8 cellular contexts compared by ENCODE assay signal in genomic region chr13:50124536-50125305, GRCh38.
DNase-seq lines count a peak whose midpoint lies in the region; ATAC-seq, FAIRE-seq and TF ChIP-seq lines count a peak whose summit lies in the region.

No MANE protein-coding gene starts in this region.

- TF ChIP-seq RAD21 in HepG2 (CRISPR knock-in tag; IDR thresholded peaks at IDR 0.05), result no peak

- CTCF ChIA-PET in HepG2 (lab: Yijun Ruan, JAX; ENCODE audit: low intra/inter-chr PET ratio, low total read pairs), result no interaction called here

- TF ChIP-seq POLR2A in HepG2 (IDR thresholded peaks at IDR 0.05; ENCODE audit: insufficient read depth in 1 of 2, low read depth in 2 of 2, low read length in 2 of 2), result no peak; a peak in 1 of 4 replicates

- DNase-seq in ELF-1 (ENCODE audit: low read depth, low spot score) (peak; percentile 70), GM23248 (peak; percentile 74), LHCN-M2 (ENCODE audit: low read depth) (peak; percentile 45), chondrocyte (ENCODE audit: low spot score) (peak; percentile 98), HepG2 (ENCODE audit: low spot score) (peak; percentile 33), COLO829 (ENCODE audit: low spot score) (no peak)
- peak; percentile 92 for DNase-seq in activated CD4-positive, alpha-beta T cell treated with anti-CD3 and anti-CD28 coated beads for 1 hour
- DNase-seq in stimulated activated CD4-positive, alpha-beta T cell treated with anti-CD3 and anti-CD28 coated beads, TNF-alpha, amount 100 ng/mL, for 1 hour (ENCODE audit: low read depth in 3 of 3, low spot score in 1 of 3), result peak in 2 of 3 donors; percentile 91 to 93

- no peaks in the 10 kb centered on the region for H3K9me2 ChIP-seq in GM23248 (ENCODE audit: insufficient read depth)

- H3K9ac ChIP-seq in GM23248 (peak overlapping the region; percentile 93), HepG2 (ENCODE audit: insufficient read depth, low read depth, low read length) (peak overlapping the region; percentile 96)

- no peaks in the 10 kb centered on the region for H3K27me3 ChIP-seq in GM23248 (replicated peaks; ENCODE audit: insufficient read depth)
- H3K27me3 ChIP-seq in HepG2 (ENCODE audit: control insufficient read depth in 1 of 2, insufficient read depth in 2 of 2, low read length in 2 of 2), result peaks cover 3 to 12% of the 10 kb centered on the region in 2 experiments; a peak in 2 of 5 replicates

- H3K79me2 ChIP-seq in GM23248 (ENCODE audit: insufficient read depth), result peaks cover 39% of the 10 kb centered on the region
- peaks cover 34% of the 10 kb centered on the region for H3K79me2 ChIP-seq in HepG2 (ENCODE audit: insufficient read depth, low read length)

- no peak for TF ChIP-seq EP300 in HepG2 (IDR thresholded peaks at IDR 0.05; ENCODE audit: low read depth in 2 of 2, low read length in 2 of 2)
- no peak for TF ChIP-seq EP300 in HepG2 (CRISPR knock-in tag; IDR thresholded peaks at IDR 0.05; ENCODE audit: borderline replicate concordance)

- 1 to 2% methylated on average over 54 to 60 of the region's 78 CpGs for WGBS in GM23248 (ENCODE audit: low coverage in 1 of 2, low lambda C conversion rate in 2 of 2, missing lambda C conversion rate in 2 of 2), 2 experiments
- WGBS in HepG2 (ENCODE audit: low lambda C conversion rate), result under 1% methylated on average over 27 of the region's 78 CpGs

- BruUV-seq in HepG2 (replicated peaks; lab: Mats Ljungman, UMichigan), result no TSS peak

- H3K4me2 ChIP-seq in GM23248 (ENCODE audit: unreplicated experiment), result peak overlapping the region; percentile 84
- H3K4me2 ChIP-seq in HepG2 (ENCODE audit: low read depth, low read length), result peak overlapping the region; percentile 71

- peak; percentile 65 for ATAC-seq in HepG2

- H3K9me3 ChIP-seq in GM23248 (ENCODE audit: low read depth) (no peaks in the 10 kb centered on the region), HepG2 (ENCODE audit: low read length) (no peaks in the 10 kb centered on the region)

- peak overlapping the region; percentile 91 for H3K27ac Mint-ChIP-seq in chondrocyte (ENCODE audit: unreplicated experiment)

- no peaks in the 10 kb centered on the region for H3K9me3 Mint-ChIP-seq in chondrocyte (ENCODE audit: low read depth)

- peak overlapping the region; percentile 71 for H3K4me3 Mint-ChIP-seq in chondrocyte (ENCODE audit: unreplicated experiment)

- peaks cover 15% of the 10 kb centered on the region for H3F3A ChIP-seq in GM23248 (ENCODE audit: insufficient read depth)

- H4K20me1 ChIP-seq in GM23248 (ENCODE audit: insufficient read depth) (no peaks in the 10 kb centered on the region; the same call in 1 of the 2 replicates), HepG2 (ENCODE audit: insufficient read depth, low read length) (no peaks in the 10 kb centered on the region)

- TF ChIP-seq CTCF in chondrocyte (IDR thresholded peaks at IDR 0.05) (no peak), HepG2 (CRISPR knock-in tag; IDR thresholded peaks at IDR 0.05) (no peak; the same call in 1 of the 2 replicates)

- H3K4me1 Mint-ChIP-seq in chondrocyte (ENCODE audit: low read depth), result peaks cover 45% of the 10 kb centered on the region

- peaks cover 2% of the 10 kb centered on the region for H3K36me3 Mint-ChIP-seq in chondrocyte (ENCODE audit: low read depth)

- in situ Hi-C loops in GM23248 (cut with MboI) (no loop called here), HepG2 (cut with HindIII; ENCODE audit: extremely low pct_ligation_motif_present, low pct_unique_long_range_greater_than_20kb) (no loop called here)

- H3K36me3 ChIP-seq in GM23248 (ENCODE audit: low read depth) (no peaks in the 10 kb centered on the region), HepG2 (replicated peaks in 1 of 2; ENCODE audit: control insufficient read depth in 1 of 2, insufficient read depth in 2 of 2, low read length in 2 of 2) (peaks cover 0 to 7% of the 10 kb centered on the region in 2 experiments; a peak in 2 of 5 replicates)

- H2AFZ ChIP-seq in GM23248, result peak overlapping the region; percentile 70
- H2AFZ ChIP-seq in HepG2 (ENCODE audit: low read length), result no peak overlapping the region

- H3K4me3 ChIP-seq in GM23248 (peak overlapping the region; percentile 94), HepG2 (replicated peaks in 1 of 3; ENCODE audit: insufficient read depth in 1 of 3, low read depth in 2 of 3, low read length in 3 of 3) (peak overlapping the region; percentile 67 to 95 (median 86))

- H3K27me3 Mint-ChIP-seq in chondrocyte (ENCODE audit: low read depth), result peaks cover 6% of the 10 kb centered on the region

- H3K27ac ChIP-seq in GM23248, result peak overlapping the region; percentile 93
- peak overlapping the region; percentile 98 for H3K27ac ChIP-seq in HepG2 (ENCODE audit: extremely low read length, insufficient read depth, low read length)

- POLR2A ChIA-PET in HepG2 (lab: Yijun Ruan, JAX), result interaction anchor here (0.6 to 5.7 kb wide), 20 partner anchors 10 to 940 kb away, joined by 3 to 74 read pairs (median 3); partner anchors contain the start of genes EBPL and TRIM13

- H3K4me1 ChIP-seq in GM23248 (ENCODE audit: insufficient read depth) (no peaks in the 10 kb centered on the region), HepG2 (ENCODE audit: insufficient read depth, low read length) (peaks cover 33% of the 10 kb centered on the region)

- intact Hi-C loops in HepG2 (cut with micrococcal nuclease; ENCODE audit: unreplicated experiment), result loop anchor here (1.0 to 10.0 kb wide), 4 partner anchors 42 to 188 kb away; partner anchors contain the start of gene SPRYD7

- no peak for FAIRE-seq in HepG2 (lab: Jason Lieb, UNC)

TF ChIP-seq in HepG2, 621 proteins besides CTCF, POLR2A, EP300 and RAD21 (continues in another document):
- TF ChIP-seq KLF16 (CRISPR knock-in tag; IDR thresholded peaks at IDR 0.05) (peak in 1 of 2 experiments; percentile 71; a peak in 2 of 4 replicates), FOXK2 (IDR thresholded peaks at IDR 0.05) (no peak), ZGPAT (CRISPR knock-in tag; IDR thresholded peaks at IDR 0.05) (peak; percentile 75), ZNF879 (CRISPR knock-in tag; IDR thresholded peaks at IDR 0.05) (peak; percentile 26; the same call in 1 of the 2 replicates), FLYWCH1 (CRISPR knock-in tag; IDR thresholded peaks at IDR 0.05) (0 out of 2 replicates have a peak, but pooled peaks have one; percentile 14), MXD1 (CRISPR knock-in tag; IDR thresholded peaks at IDR 0.05) (peak; percentile 70), ZNF768 (CRISPR knock-in tag; IDR thresholded peaks at IDR 0.05) (peak; percentile 7; the same call in 1 of the 2 replicates), ZNF121 (CRISPR knock-in tag; IDR thresholded peaks at IDR 0.05) (no peak; the same call in 1 of the 2 replicates), NCOA1 (CRISPR knock-in tag; IDR thresholded peaks at IDR 0.05) (peak; percentile 72; the same call in 1 of the 2 replicates), ATF7-NPFF (CRISPR knock-in tag; IDR thresholded peaks at IDR 0.05; ENCODE audit: low read depth) (peak; percentile 32; the same call in 1 of the 2 replicates), LCORL (IDR thresholded peaks at IDR 0.05) (no peak), LCORL (CRISPR knock-in tag; IDR thresholded peaks at IDR 0.05) (peak; percentile 36; the same call in 1 of the 2 replicates), RORA (CRISPR knock-in tag; IDR thresholded peaks at IDR 0.05) (no peak)
